14 cellular contexts compared by ENCODE assay signal in the genomic region with DNA sequence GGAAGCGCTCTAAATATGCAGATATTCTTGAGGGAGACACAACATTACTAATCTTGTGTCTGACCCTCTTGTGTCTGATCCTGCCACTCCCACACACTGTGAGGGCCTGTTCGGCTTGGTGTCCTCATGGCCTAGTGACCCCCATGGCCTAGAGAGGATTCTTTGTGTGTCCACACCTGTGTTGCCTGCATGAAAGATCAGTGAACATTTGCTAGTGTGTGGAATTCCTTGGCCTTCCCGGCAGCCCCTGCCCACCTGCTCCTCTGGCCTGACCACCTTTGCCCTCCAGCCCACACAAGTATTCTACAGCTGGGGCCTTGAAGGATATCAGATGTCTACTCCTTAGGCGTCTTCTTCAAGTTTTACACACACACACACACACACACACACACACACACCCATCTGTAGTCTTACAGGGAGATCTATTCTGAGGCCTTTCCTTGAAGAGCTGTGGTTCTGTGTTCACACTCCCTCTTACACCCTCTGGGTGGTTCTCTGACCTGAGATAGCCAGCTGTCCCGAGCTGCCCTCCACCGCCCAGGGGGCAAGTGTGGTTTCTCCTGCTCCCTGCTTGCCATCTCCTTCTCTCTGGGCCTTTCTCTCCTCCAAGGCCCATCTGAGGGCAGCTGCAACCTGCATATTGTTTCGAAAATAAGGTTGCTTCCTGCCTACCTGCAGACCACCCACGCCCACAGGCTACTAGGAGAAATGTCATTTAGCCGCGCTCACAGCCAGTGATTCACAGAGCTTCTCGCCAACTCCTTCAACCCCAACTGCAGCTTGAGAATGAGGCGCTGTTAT. TPM values are rescaled to one million over a fixed set of nuclear protein-coding genes. Genes with fewer than 3 reads are reported as not detected.
DNase-seq lines count a peak whose midpoint lies in the region; ATAC-seq, FAIRE-seq and TF ChIP-seq lines count a peak whose summit lies in the region.
"Had no signal": no experiment of that assay in that cellular context is flagged by ENCODE, and none has a peak within 500 bp of the region (broad histone marks: within the 10 kb centered on the region; RNA-seq: fewer than 3 reads in every experiment).

No MANE protein-coding gene starts in this region.

- H3K4me3 ChIP-seq in H1 (ENCODE audit: extremely low read depth in 1 of 4, insufficient read depth in 2 of 4, low read depth in 3 of 4, low read length in 4 of 4) = no peak overlapping the region
- H3K4me3 ChIP-seq: gastroesophageal sphincter had no signal

- H2AK5ac ChIP-seq in H1 (ENCODE audit: low read depth, low read length) = no peak overlapping the region

- TF ChIP-seq RAD21 in H1 (IDR thresholded peaks at IDR 0.05 in 1 of 2, conservative IDR thresholded peaks at IDR 0.05 in 1 of 2; ENCODE audit: low read depth in 2 of 2, low read length in 2 of 2) = no peak

- H3K9ac ChIP-seq in H1 (replicated peaks in 1 of 4; ENCODE audit: extremely low read depth in 1 of 4, low read depth in 3 of 4, low read length in 3 of 4) = no peak overlapping the region

- no peak overlapping the region for H2BK5ac ChIP-seq in H1 (ENCODE audit: low read depth, low read length)

- TF ChIP-seq POLR2A in H1 (IDR thresholded peaks at IDR 0.05; ENCODE audit: control extremely low read depth in 1 of 2, low read depth in 2 of 2, low read length in 2 of 2) = no peak

- CTCF ChIA-PET in activated CD8-positive, alpha-beta T cell treated with anti-CD3 and anti-CD28 coated beads, Interleukin-2, amount 10 ng/mL, durations not matched to agents 7 days and 5 days (lab: Charles Lee) = interaction anchor here (0.9 to 1.7 kb wide), 8 partner anchors 9 to 62 kb away, joined by 3 to 13 read pairs (median 5); no protein-coding TSS in a partner anchor
- CTCF ChIA-PET in H1 (lab: Charles Lee; ENCODE audit: partially characterized antibody) = interaction anchor here (0.7 to 2.3 kb wide), 8 partner anchors 11 to 195 kb away, joined by 3 to 12 read pairs (median 3); no protein-coding TSS in a partner anchor

- H3K27me3 ChIP-seq in H1 (replicated peaks in 1 of 4; ENCODE audit: control insufficient read depth in 3 of 4, extremely low read depth in 1 of 4, insufficient read depth in 3 of 4, low read length in 3 of 4) = no peaks in the 10 kb centered on the region

- H2BK15ac ChIP-seq in H1 (ENCODE audit: low read length) = no peak overlapping the region

- no peak for TF ChIP-seq CTCF in H1 (IDR thresholded peaks at IDR 0.05; ENCODE audit: control extremely low read depth in 1 of 3, insufficient read depth in 1 of 3, low read depth in 1 of 3, low read length in 3 of 3)

- no peak for DNase-seq in activated CD4-positive, CD25-positive, alpha-beta regulatory T cell treated with anti-CD3 and anti-CD28 coated beads, Interleukin-2, amount 50 U/mL, for 72 hours
- no peak for DNase-seq in activated CD8-positive, alpha-beta T cell treated with anti-CD3 and anti-CD28 coated beads, Interleukin-2, amount 10 ng/mL, durations not matched to agents 7 days and 5 days
- DNase-seq in H1 (ENCODE audit: low read depth in 1 of 2, low spot score in 2 of 2) (no peak), Right ventricle myocardium superior (no peak), NCI-H2029 (lab: John Stamatoyannopoulos, UW) (no peak)
- DNase-seq in stimulated activated naive B cell treated with anti-CD40 and anti-IgM and Interleukin-4, amounts not matched to agents 10 μg/mL and 1 μg/mL and 100 μg/mL, for 72 hours = no peak
- DNase-seq: Caco-2, Kasumi-1, NCI-H2107 had no signal

- H3K23me2 ChIP-seq in H1 (ENCODE audit: low read depth, low read length) = no peaks in the 10 kb centered on the region

- no peak overlapping the region for H2AFZ ChIP-seq in H1 (ENCODE audit: low read length)

- peak overlapping the region; percentile 17 for H3K4me3 Mint-ChIP-seq in activated CD8-positive, alpha-beta T cell treated with anti-CD3 and anti-CD28 coated beads, Interleukin-2, amount 10 ng/mL, durations not matched to agents 7 days and 5 days
- no peak overlapping the region for H3K4me3 Mint-ChIP-seq in stimulated activated naive B cell treated with anti-CD40 and anti-IgM and Interleukin-4, amounts not matched to agents 10 μg/mL and 1 μg/mL and 100 μg/mL, for 72 hours

- no peaks in the 10 kb centered on the region for H4K20me1 ChIP-seq in H1 (replicated peaks in 1 of 2; ENCODE audit: control insufficient read depth in 1 of 2, insufficient read depth in 2 of 2, low read length in 2 of 2)

- no peak overlapping the region; the same call in 1 of the 2 replicates for H4K8ac ChIP-seq in H1 (ENCODE audit: extremely low read depth, insufficient read depth, low read length)

- peak overlapping the region; percentile 48; the same call in 1 of the 2 replicates for H3K18ac ChIP-seq in H1 (ENCODE audit: extremely low read depth, low read length)

- H3K79me2 ChIP-seq in H1 (ENCODE audit: control insufficient read depth in 1 of 2, insufficient read depth in 2 of 2, low read length in 2 of 2) = no peaks in the 10 kb centered on the region

- H3K4me1 ChIP-seq in H1 (replicated peaks in 1 of 4; ENCODE audit: control insufficient read depth in 3 of 4, insufficient read depth in 4 of 4, low read length in 3 of 4) = peaks cover 0 to 4% (median under 1%) of the 10 kb centered on the region in 4 experiments; a peak in 2 of 7 replicates
- H3K4me1 ChIP-seq: Caco-2, gastroesophageal sphincter had no signal

- no peak for TF ChIP-seq EP300 in H1 (IDR thresholded peaks at IDR 0.05; ENCODE audit: borderline replicate concordance in 1 of 2, low read depth in 2 of 2, low read length in 2 of 2)

- no peak overlapping the region for H2BK20ac ChIP-seq in H1 (ENCODE audit: low read length)

- H3K14ac ChIP-seq in H1 (ENCODE audit: insufficient read length) = no peak overlapping the region

- peaks cover 85% of the 10 kb centered on the region for H3K4me1 Mint-ChIP-seq in activated CD8-positive, alpha-beta T cell treated with anti-CD3 and anti-CD28 coated beads, Interleukin-2, amount 10 ng/mL, durations not matched to agents 7 days and 5 days (ENCODE audit: low read depth)
- no peaks in the 10 kb centered on the region for H3K4me1 Mint-ChIP-seq in stimulated activated naive B cell treated with anti-CD40 and anti-IgM and Interleukin-4, amounts not matched to agents 10 μg/mL and 1 μg/mL and 100 μg/mL, for 72 hours

- H3K79me1 ChIP-seq in H1 (ENCODE audit: low read depth, low read length) = no peaks in the 10 kb centered on the region

- no peak for FAIRE-seq in H1 (lab: Jason Lieb, UNC)
- FAIRE-seq: A204.1 had no signal

- H3K36me3 Mint-ChIP-seq in activated CD8-positive, alpha-beta T cell treated with anti-CD3 and anti-CD28 coated beads, Interleukin-2, amount 10 ng/mL, durations not matched to agents 7 days and 5 days (ENCODE audit: low read depth) = peaks cover 61% of the 10 kb centered on the region
- H3K36me3 Mint-ChIP-seq in stimulated activated naive B cell treated with anti-CD40 and anti-IgM and Interleukin-4, amounts not matched to agents 10 μg/mL and 1 μg/mL and 100 μg/mL, for 72 hours = no peaks in the 10 kb centered on the region

- no peak overlapping the region for H2BK12ac ChIP-seq in H1 (ENCODE audit: low read depth, low read length)

- H3K9me3 Mint-ChIP-seq in activated CD8-positive, alpha-beta T cell treated with anti-CD3 and anti-CD28 coated beads, Interleukin-2, amount 10 ng/mL, durations not matched to agents 7 days and 5 days (ENCODE audit: insufficient read depth) = no peaks in the 10 kb centered on the region
- H3K9me3 Mint-ChIP-seq in stimulated activated naive B cell treated with anti-CD40 and anti-IgM and Interleukin-4, amounts not matched to agents 10 μg/mL and 1 μg/mL and 100 μg/mL, for 72 hours = peaks cover 0 to 2% of the 10 kb centered on the region in 2 donors

- H4K5ac ChIP-seq in H1 (ENCODE audit: insufficient read length, low read depth, low read length) = no peak overlapping the region

- 86% methylated on average over 12 of the region's 12 CpGs; no CpG with 5 or more reads in 1 of the 2 experiments for WGBS in H1 (ENCODE audit: extremely low coverage in 1 of 2, insufficient coverage in 1 of 2, insufficient read length in 1 of 2, insufficient replicate concordance in 2 of 2, low coverage in 1 of 2, low lambda C conversion rate in 2 of 2, missing lambda C conversion rate in 1 of 2), 2 experiments

- no peak overlapping the region for H3K4me2 ChIP-seq in H1 (ENCODE audit: insufficient read depth in 1 of 2, low read depth in 2 of 2, low read length in 2 of 2)

- H3K27ac ChIP-seq in H1 (ENCODE audit: low read depth, low read length) = no peak overlapping the region
- H3K27ac ChIP-seq: gastroesophageal sphincter had no signal

- H3K4ac ChIP-seq in H1 (replicated peaks; ENCODE audit: insufficient read length, low read depth, low read length) = no peak overlapping the region

- no peaks in the 10 kb centered on the region for H3K9me3 ChIP-seq in H1 (ENCODE audit: insufficient read depth in 2 of 2, low read depth in 1 of 2, low read length in 1 of 2)
- H3K9me3 ChIP-seq: Caco-2, gastroesophageal sphincter had no signal

- peak overlapping the region; percentile 79 for H3K27ac Mint-ChIP-seq in activated CD8-positive, alpha-beta T cell treated with anti-CD3 and anti-CD28 coated beads, Interleukin-2, amount 10 ng/mL, durations not matched to agents 7 days and 5 days
- H3K27ac Mint-ChIP-seq in stimulated activated naive B cell treated with anti-CD40 and anti-IgM and Interleukin-4, amounts not matched to agents 10 μg/mL and 1 μg/mL and 100 μg/mL, for 72 hours = peak overlapping the region; percentile 25

- peak; percentile 48 to 53 for ATAC-seq in activated CD4-positive, CD25-positive, alpha-beta regulatory T cell treated with anti-CD3 and anti-CD28 coated beads, Interleukin-2, amount 50 U/mL, for 24 hours
- ATAC-seq in activated CD8-positive, alpha-beta T cell treated with anti-CD3 and anti-CD28 coated beads, Interleukin-2, amount 10 ng/mL, durations not matched to agents 7 days and 5 days = peak; percentile 8
- no peak for ATAC-seq in stimulated activated naive B cell treated with anti-CD40 and anti-IgM and Interleukin-4, amounts not matched to agents 10 μg/mL and 1 μg/mL and 100 μg/mL, for 72 hours (replicated peaks)
- ATAC-seq in Right ventricle myocardium superior (ENCODE audit: poor library complexity) = no peak
- no peak for ATAC-seq in GM18517 (IDR thresholded peaks at IDR 0.05; ENCODE audit: unreplicated experiment)
- ATAC-seq: gastroesophageal sphincter had no signal

- no peak overlapping the region for H3K56ac ChIP-seq in H1 (replicated peaks; ENCODE audit: insufficient read length, low read depth, low read length)

- intact Hi-C loops in Right ventricle myocardium superior (cut with DNase I) = no loop called here

- H3K36me3 ChIP-seq in H1 (ENCODE audit: control insufficient read depth in 2 of 4, insufficient read depth in 4 of 4, low read length in 3 of 4) = no peaks in the 10 kb centered on the region
- H3K36me3 ChIP-seq: gastroesophageal sphincter had no signal

- no peak overlapping the region for H3K23ac ChIP-seq in H1 (ENCODE audit: insufficient read length)

- no peaks in the 10 kb centered on the region for H3K27me3 Mint-ChIP-seq in activated CD8-positive, alpha-beta T cell treated with anti-CD3 and anti-CD28 coated beads, Interleukin-2, amount 10 ng/mL, durations not matched to agents 7 days and 5 days (ENCODE audit: low read depth)
- H3K27me3 Mint-ChIP-seq in stimulated activated naive B cell treated with anti-CD40 and anti-IgM and Interleukin-4, amounts not matched to agents 10 μg/mL and 1 μg/mL and 100 μg/mL, for 72 hours = peaks cover 17 to 18% of the 10 kb centered on the region in 2 donors

- H2BK120ac ChIP-seq in H1 (replicated peaks; ENCODE audit: low read depth, low read length) = no peak overlapping the region

- POLR2A ChIA-PET in activated CD8-positive, alpha-beta T cell treated with anti-CD3 and anti-CD28 coated beads, Interleukin-2, amount 10 ng/mL, durations not matched to agents 7 days and 5 days (lab: Charles Lee) = interaction anchor here (0.7 to 1.4 kb wide), 6 partner anchors 16 to 45 kb away, joined by 3 to 7 read pairs (median 4); a partner anchor contains a TSS
- POLR2A ChIA-PET in H1 (lab: Charles Lee; ENCODE audit: partially characterized antibody) = no interaction called here

- H4K91ac ChIP-seq in H1 (replicated peaks; ENCODE audit: insufficient read length, low read length) = no peak overlapping the region

RNA-seq across cellular contexts. Expression of a gene that starts 45.4 kb away (rescaled TPM):
- 100 to 1,000 TPM; 243 to 251 TPM for total RNA-seq in activated CD8-positive, alpha-beta T cell treated with anti-CD3 and anti-CD28 coated beads, Interleukin-2, amount 10 ng/mL, durations not matched to agents 7 days and 5 days
- total RNA-seq in H1 (2021; fragmentation: NEBNext Ultra II Directional; extraction: Animal tissue kit (Norgen Biotek cat#: 25700)) = 1.7 and 2.2 TPM in 2 replicates
- polyA plus RNA-seq in H1 (2011; rRNA removed) = 1.9 and 2.0 TPM in 2 replicates
- polyA plus RNA-seq in H1 (2011; cell fraction: cytosol; rRNA removed) = 2.1 TPM
- 2.1 TPM for polyA plus RNA-seq in H1 (2011; cell fraction: nucleus; rRNA removed)
- polyA plus RNA-seq in H1 (2012, experiment 1 of 2) = 1.8 to 3.6 TPM (median 2.1 TPM) in 4 replicates
- polyA plus RNA-seq in H1 (2012, experiment 2 of 2) = 1.2 TPM
- 1.2 TPM for polyA plus RNA-seq in H1 (2013, experiment 1 of 2)
- 1.4 TPM for polyA plus RNA-seq in H1 (2013, experiment 2 of 2)
- 0.71 and 0.95 TPM in 2 replicates for polyA minus RNA-seq in H1 (2011; rRNA and poly(A)+ RNA removed)
- polyA minus RNA-seq in H1 (2011; cell fraction: cytosol; rRNA and poly(A)+ RNA removed) = 1.5 TPM
- polyA minus RNA-seq in H1 (2011; cell fraction: nucleus; rRNA and poly(A)+ RNA removed) = 0.40 TPM
- 0.54 TPM for total RNA-seq in Right ventricle myocardium superior
- total RNA-seq: Caco-2, kidney epithelial cell had no signal

Comparison
In these comparisons a context has a peak if more than half of its experiments do, and no peak if none do; other contexts are left out.
1. ATAC-seq: peak in activated CD4-positive, CD25-positive, alpha-beta regulatory T cell treated with anti-CD3 and anti-CD28 coated beads, Interleukin-2, amount 50 U/mL, for 24 hours (2 of 2) and activated CD8-positive, alpha-beta T cell treated with anti-CD3 and anti-CD28 coated beads, Interleukin-2, amount 10 ng/mL, durations not matched to agents 7 days and 5 days (single experiment); none in stimulated activated naive B cell treated with anti-CD40 and anti-IgM and Interleukin-4, amounts not matched to agents 10 μg/mL and 1 μg/mL and 100 μg/mL, for 72 hours (0 of 2), Right ventricle myocardium superior (single experiment) and GM18517 (single experiment).
2. RNA of a gene that starts 45.4 kb away (total RNA-seq): 243 to 251 TPM in activated CD8-positive, alpha-beta T cell treated with anti-CD3 and anti-CD28 coated beads, Interleukin-2, amount 10 ng/mL, durations not matched to agents 7 days and 5 days; 1.7 to 2.2 TPM in H1 and 0.54 TPM in Right ventricle myocardium superior (single experiment); every median in the first group is over 10 times any median in the second.